Comparison of ENCODE assay signal across 8 cellular contexts in the genomic region with DNA sequence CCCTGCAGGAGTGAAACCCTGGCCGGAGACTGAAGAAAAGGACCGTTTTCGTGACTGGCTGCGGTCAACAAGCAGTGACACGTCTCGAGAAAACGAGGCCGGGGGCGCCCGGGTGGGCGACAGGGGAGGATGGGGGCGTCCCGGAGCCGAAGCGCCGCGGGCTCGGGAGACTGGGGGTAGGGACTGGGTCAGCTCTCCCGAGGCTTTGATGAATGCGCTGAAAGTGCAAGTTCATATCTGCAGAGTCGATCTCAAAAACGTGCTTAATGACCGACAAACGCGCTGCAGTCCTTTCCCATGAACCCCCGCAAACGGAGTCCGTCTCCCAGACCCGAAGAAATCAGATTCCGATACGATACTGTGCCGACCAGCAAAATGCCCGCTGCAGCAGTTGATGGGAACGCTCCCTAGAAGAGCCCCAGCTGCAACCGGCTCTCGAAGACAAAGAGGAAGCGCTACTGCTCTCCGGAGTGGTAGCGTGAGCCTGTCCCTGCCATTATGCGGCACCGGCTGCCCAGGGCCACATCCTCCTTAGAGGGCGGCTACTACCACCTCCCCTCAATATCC. TPM values are rescaled to one million over a fixed set of nuclear protein-coding genes. Genes with fewer than 3 reads are reported as not detected.
A peak's percentile ranks its signal among the peaks of the same experiment; 100 is the strongest.
DNase-seq lines count a peak whose midpoint lies in the region; FAIRE-seq and TF ChIP-seq lines count a peak whose summit lies in the region.

No MANE protein-coding gene starts in this region.

- no peaks in the 10 kb centered on the region for H3F3A ChIP-seq in GM23248 (ENCODE audit: insufficient read depth)
- H3F3A ChIP-seq in MM.1S (ENCODE audit: insufficient read depth, low read length), result no peaks in the 10 kb centered on the region

- H4K20me1 ChIP-seq in GM23248 (ENCODE audit: insufficient read depth), result no peaks in the 10 kb centered on the region
- H4K20me1 ChIP-seq in MM.1S (ENCODE audit: insufficient read depth, low read length), result no peaks in the 10 kb centered on the region

- H3K9me3 ChIP-seq in GM23248 (ENCODE audit: low read depth), result no peaks in the 10 kb centered on the region
- H3K9me3 ChIP-seq in MM.1S (replicated peaks; ENCODE audit: insufficient read depth, low read length), result no peaks in the 10 kb centered on the region

- H3K27me3 Mint-ChIP-seq in T-helper 2 cell treated with Interferon-gamma antibody and Interleukin-4, amounts not matched to agents 5 μg/mL and 100 μg/mL, for 36 hours (ENCODE audit: low read depth), result peaks cover 16% of the 10 kb centered on the region

- in situ Hi-C loops in GM23248 (cut with MboI), result no loop called here

- DNase-seq in EL (peak; percentile 44), GM23248 (peak; percentile 63), MM.1S (peak; percentile 22), bronchial epithelial cell (ENCODE audit: low read depth) (peak; percentile 8), iris pigment epithelial cell (ENCODE audit: low read depth) (peak; percentile 21), GM19240 (ENCODE audit: insufficient read length, low spot score) (no peak)
- DNase-seq in T-helper 2 cell treated with Interferon-gamma antibody and Interleukin-4, amounts not matched to agents 5 μg/mL and 100 μg/mL, for 36 hours (ENCODE audit: low spot score), result peak; percentile 8

- no peaks in the 10 kb centered on the region for H3K27me3 ChIP-seq in GM23248 (replicated peaks; ENCODE audit: insufficient read depth)
- H3K27me3 ChIP-seq in MM.1S (replicated peaks; ENCODE audit: insufficient read depth, low read length), result no peaks in the 10 kb centered on the region
- no peaks in the 10 kb centered on the region for H3K27me3 ChIP-seq in bronchial epithelial cell (ENCODE audit: control insufficient read depth, insufficient read depth, low read length)

- 3% methylated on average over 13 to 17 of the region's 42 CpGs for WGBS in GM23248 (ENCODE audit: low coverage in 1 of 2, low lambda C conversion rate in 2 of 2, missing lambda C conversion rate in 2 of 2), 2 experiments

- H3K36me3 Mint-ChIP-seq in T-helper 2 cell treated with Interferon-gamma antibody and Interleukin-4, amounts not matched to agents 5 μg/mL and 100 μg/mL, for 36 hours (ENCODE audit: low read depth), result no peaks in the 10 kb centered on the region

- peak overlapping the region; percentile 71 for H3K9ac ChIP-seq in GM23248
- H3K9ac ChIP-seq in MM.1S (ENCODE audit: low read length), result peak overlapping the region; percentile 66

- H3K27ac ChIP-seq in GM23248 (no peak overlapping the region), MM.1S (ENCODE audit: low read length) (peak overlapping the region; percentile 44; the same call in 1 of the 2 replicates), skin epidermis (peak overlapping the region in 19 of 21 experiments; percentile 39 to 87 (median 73))

- peaks cover 13% of the 10 kb centered on the region for H3K79me2 ChIP-seq in GM23248 (ENCODE audit: insufficient read depth)
- H3K79me2 ChIP-seq in MM.1S (ENCODE audit: low read length), result peaks cover 19% of the 10 kb centered on the region

- H3K4me1 ChIP-seq in GM23248 (ENCODE audit: insufficient read depth) (no peaks in the 10 kb centered on the region), MM.1S (ENCODE audit: low read length) (peaks cover 6% of the 10 kb centered on the region; the same call in 1 of the 2 replicates)

- TF ChIP-seq CTCF in MM.1S (IDR thresholded peaks at IDR 0.05; ENCODE audit: low read length) (no peak), bronchial epithelial cell (IDR thresholded peaks at IDR 0.05; ENCODE audit: insufficient read depth, low read length, severe bottlenecking) (no peak)

- H3K4me2 ChIP-seq in GM23248 (ENCODE audit: unreplicated experiment) (peak overlapping the region; percentile 76), MM.1S (ENCODE audit: low read depth, low read length) (peak overlapping the region; percentile 69)

- H2AFZ ChIP-seq in GM23248, result peak overlapping the region; percentile 98
- H2AFZ ChIP-seq in MM.1S (ENCODE audit: low read length), result peak overlapping the region; percentile 71

- H3K4me3 ChIP-seq in GM23248, result peak overlapping the region; percentile 79
- peak overlapping the region; percentile 66 for H3K4me3 ChIP-seq in MM.1S (ENCODE audit: low read length)
- H3K4me3 ChIP-seq in bronchial epithelial cell (ENCODE audit: low read depth, low read length), result peak overlapping the region; percentile 69
- H3K4me3 ChIP-seq in skin epidermis, result peak overlapping the region; percentile 47 to 66 (median 57)

- no peaks in the 10 kb centered on the region for H3K9me3 Mint-ChIP-seq in T-helper 2 cell treated with Interferon-gamma antibody and Interleukin-4, amounts not matched to agents 5 μg/mL and 100 μg/mL, for 36 hours

- H3K36me3 ChIP-seq in GM23248 (ENCODE audit: low read depth) (no peaks in the 10 kb centered on the region), MM.1S (replicated peaks; ENCODE audit: insufficient read depth, low read length) (no peaks in the 10 kb centered on the region), bronchial epithelial cell (ENCODE audit: control insufficient read depth, insufficient read depth, low read length) (no peaks in the 10 kb centered on the region)

- H3K4me1 Mint-ChIP-seq in T-helper 2 cell treated with Interferon-gamma antibody and Interleukin-4, amounts not matched to agents 5 μg/mL and 100 μg/mL, for 36 hours (ENCODE audit: low read depth), result peaks cover 2% of the 10 kb centered on the region

- H3K9me2 ChIP-seq in GM23248 (ENCODE audit: insufficient read depth) (no peaks in the 10 kb centered on the region), MM.1S (replicated peaks; ENCODE audit: insufficient read depth, low read length) (no peaks in the 10 kb centered on the region)

- H3K4me3 Mint-ChIP-seq in T-helper 2 cell treated with Interferon-gamma antibody and Interleukin-4, amounts not matched to agents 5 μg/mL and 100 μg/mL, for 36 hours, result peak overlapping the region; percentile 90

- no peak for FAIRE-seq in bronchial epithelial cell (lab: Jason Lieb, UNC)

- peak overlapping the region; percentile 55 for H3K27ac Mint-ChIP-seq in T-helper 2 cell treated with Interferon-gamma antibody and Interleukin-4, amounts not matched to agents 5 μg/mL and 100 μg/mL, for 36 hours

RNA-seq across cellular contexts. Expression of gene CD99L2, which starts 0.8 kb away (rescaled TPM):
- 71.7 and 76.0 TPM in 2 replicates for total RNA-seq in GM23248 (2014; rRNA removed; shearing (Covaris generic))
- polyA plus RNA-seq in GM23248 (2016; fragmentation: Nextera tagmentation; extraction: Ambion mirVana), result 37.8 and 37.9 TPM in 2 replicates
- 7.7 and 10.8 TPM in 2 replicates for total RNA-seq in bronchial epithelial cell
